In genomic region chr13:40590112-40590862, GRCh38 we compare ENCODE assay signal across 10 cellular contexts.
A peak's percentile ranks its signal among the peaks of the same experiment; 100 is the strongest.
DNase-seq lines count a peak whose midpoint lies in the region; ATAC-seq, FAIRE-seq and TF ChIP-seq lines count a peak whose summit lies in the region.
"Had no signal": no experiment of that assay in that cellular context is flagged by ENCODE, and none has a peak within 500 bp of the region (broad histone marks: within the 10 kb centered on the region; RNA-seq: fewer than 3 reads in every experiment).

No MANE protein-coding gene starts in this region.

- no peaks in the 10 kb centered on the region for H3K9me3 ChIP-seq in keratinocyte (ENCODE audit: control insufficient read depth, low read depth, low read length)

- TF ChIP-seq CTCF in keratinocyte (optimal IDR thresholded peaks at IDR 0.05 in 1 of 3, IDR thresholded peaks at IDR 0.05 in 1 of 3, conservative IDR thresholded peaks at IDR 0.05 in 1 of 3; ENCODE audit: extremely low read depth in 1 of 3, insufficient read depth in 2 of 3, low read length in 3 of 3): no peak

- H3K36me3 ChIP-seq in keratinocyte (ENCODE audit: control insufficient read depth in 2 of 2, extremely low read depth in 1 of 2, insufficient read depth in 2 of 2, low read length in 2 of 2): no peaks in the 10 kb centered on the region

- no peak for FAIRE-seq in keratinocyte (lab: Jason Lieb, UNC)

- dilution Hi-C loops in keratinocyte (cut with MboI; ENCODE audit: extremely low pct_ligation_motif_present, low sequenced_read_pairs): no loop called here

- H3K9me3 Mint-ChIP-seq in activated CD4-positive, alpha-beta T cell treated with anti-CD3 and anti-CD28 coated beads, Interleukin-2, amount 10 ng/mL, durations not matched to agents 7 days and 5 days: no peaks in the 10 kb centered on the region
- H3K9me3 Mint-ChIP-seq in activated CD4-positive, alpha-beta memory T cell treated with anti-CD3 and anti-CD28 coated beads for 36 hours: no peaks in the 10 kb centered on the region
- H3K9me3 Mint-ChIP-seq in stimulated activated naive CD8-positive, alpha-beta T cell treated with anti-CD3 and anti-CD28 coated beads, Interleukin-15, amount 100 ng/mL, for 72 hours: no peaks in the 10 kb centered on the region

- no peak overlapping the region for H3K9ac ChIP-seq in keratinocyte (ENCODE audit: control insufficient read depth, extremely low read depth, insufficient read depth, low read length)
- H3K9ac ChIP-seq: parathyroid adenoma had no signal

- H2AFZ ChIP-seq in keratinocyte (ENCODE audit: control insufficient read depth, low read length): no peak overlapping the region
- H2AFZ ChIP-seq: parathyroid adenoma had no signal

- peaks cover 79% of the 10 kb centered on the region for H3K4me1 Mint-ChIP-seq in activated CD4-positive, alpha-beta T cell treated with anti-CD3 and anti-CD28 coated beads, Interleukin-2, amount 10 ng/mL, durations not matched to agents 7 days and 5 days
- H3K4me1 Mint-ChIP-seq in activated CD4-positive, alpha-beta memory T cell treated with anti-CD3 and anti-CD28 coated beads for 36 hours (ENCODE audit: low read depth): peaks cover 89% of the 10 kb centered on the region
- peaks cover 97% of the 10 kb centered on the region for H3K4me1 Mint-ChIP-seq in stimulated activated naive CD8-positive, alpha-beta T cell treated with anti-CD3 and anti-CD28 coated beads, Interleukin-15, amount 100 ng/mL, for 72 hours

- CTCF ChIA-PET in activated CD4-positive, alpha-beta T cell treated with anti-CD3 and anti-CD28 coated beads, Interleukin-2, amount 10 ng/mL, durations not matched to agents 7 days and 5 days (lab: Charles Lee): interaction anchor here (1.2 kb wide), 1 partner anchor 10 kb away, joined by 5 read pairs; no protein-coding TSS in a partner anchor
- CTCF ChIA-PET in activated CD4-positive, alpha-beta memory T cell treated with anti-CD3 and anti-CD28 coated beads for 36 hours (lab: Charles Lee): interaction anchor here (0.6 kb wide), 1 partner anchor 608 kb away, joined by 5 read pairs; no protein-coding TSS in a partner anchor

- H3K36me3 Mint-ChIP-seq in activated CD4-positive, alpha-beta T cell treated with anti-CD3 and anti-CD28 coated beads, Interleukin-2, amount 10 ng/mL, durations not matched to agents 7 days and 5 days (ENCODE audit: low read depth): peaks cover 19% of the 10 kb centered on the region
- peaks cover under 1% of the 10 kb centered on the region for H3K36me3 Mint-ChIP-seq in activated CD4-positive, alpha-beta memory T cell treated with anti-CD3 and anti-CD28 coated beads for 36 hours

- POLR2A ChIA-PET in activated CD4-positive, alpha-beta T cell treated with anti-CD3 and anti-CD28 coated beads, Interleukin-2, amount 10 ng/mL, durations not matched to agents 7 days and 5 days (lab: Charles Lee): no interaction called here
- POLR2A ChIA-PET in activated CD4-positive, alpha-beta memory T cell treated with anti-CD3 and anti-CD28 coated beads for 36 hours (lab: Charles Lee): interaction anchor here (1.0 kb wide), 1 partner anchor 75 kb away, joined by 3 read pairs; no protein-coding TSS in a partner anchor

- no peak overlapping the region for H3K4me3 ChIP-seq in keratinocyte (ENCODE audit: control insufficient read depth in 2 of 3, extremely low read depth in 1 of 3, insufficient read depth in 2 of 3, low read depth in 1 of 3, low read length in 3 of 3)

- DNase-seq in activated CD4-positive, alpha-beta T cell treated with anti-CD3 and anti-CD28 coated beads, Interleukin-2, amount 10 ng/mL, durations not matched to agents 7 days and 5 days: no peak
- DNase-seq in activated CD4-positive, alpha-beta T cell treated with anti-CD3 and anti-CD28 coated beads, Interleukin-2, amount 50 U/mL, for 1 hour: no peak
- DNase-seq in activated CD4-positive, alpha-beta memory T cell treated with anti-CD3 and anti-CD28 coated beads for 36 hours: no peak
- no peak for DNase-seq in keratinocyte (ENCODE audit: low read depth, low spot score)
- no peak for DNase-seq in stimulated activated naive CD8-positive, alpha-beta T cell treated with anti-CD3 and anti-CD28 coated beads, Interleukin-15, amount 100 ng/mL, for 72 hours
- no peak for DNase-seq in stimulated activated CD4-positive, alpha-beta T cell treated with anti-CD3 and anti-CD28 coated beads, Interleukin-1b, Interleukin-23, amount 100 ng/mL, for 48 hours
- no peak for DNase-seq in GF-D8 (lab: John Stamatoyannopoulos, UW)

- peaks cover 43% of the 10 kb centered on the region for H3K4me1 ChIP-seq in keratinocyte (ENCODE audit: control insufficient read depth, extremely low read depth, insufficient read depth, low read length)
- H3K4me1 ChIP-seq: parathyroid adenoma had no signal

- H3K4me3 Mint-ChIP-seq in activated CD4-positive, alpha-beta T cell treated with anti-CD3 and anti-CD28 coated beads, Interleukin-2, amount 10 ng/mL, durations not matched to agents 7 days and 5 days: no peak overlapping the region
- peak overlapping the region; percentile 20 for H3K4me3 Mint-ChIP-seq in activated CD4-positive, alpha-beta memory T cell treated with anti-CD3 and anti-CD28 coated beads for 36 hours
- H3K4me3 Mint-ChIP-seq in stimulated activated naive CD8-positive, alpha-beta T cell treated with anti-CD3 and anti-CD28 coated beads, Interleukin-15, amount 100 ng/mL, for 72 hours: peak overlapping the region; percentile 60 to 64

- intact Hi-C loops in activated CD4-positive, alpha-beta memory T cell treated with anti-CD3 and anti-CD28 coated beads for 36 hours (cut with micrococcal nuclease): no loop called here

- no peaks in the 10 kb centered on the region for H3K27me3 Mint-ChIP-seq in activated CD4-positive, alpha-beta T cell treated with anti-CD3 and anti-CD28 coated beads, Interleukin-2, amount 10 ng/mL, durations not matched to agents 7 days and 5 days
- H3K27me3 Mint-ChIP-seq in activated CD4-positive, alpha-beta memory T cell treated with anti-CD3 and anti-CD28 coated beads for 36 hours: no peaks in the 10 kb centered on the region
- no peaks in the 10 kb centered on the region for H3K27me3 Mint-ChIP-seq in stimulated activated naive CD8-positive, alpha-beta T cell treated with anti-CD3 and anti-CD28 coated beads, Interleukin-15, amount 100 ng/mL, for 72 hours

- H3K27ac Mint-ChIP-seq in activated CD4-positive, alpha-beta T cell treated with anti-CD3 and anti-CD28 coated beads, Interleukin-2, amount 10 ng/mL, durations not matched to agents 7 days and 5 days: peak overlapping the region; percentile 85
- peak overlapping the region; percentile 64 for H3K27ac Mint-ChIP-seq in activated CD4-positive, alpha-beta memory T cell treated with anti-CD3 and anti-CD28 coated beads for 36 hours
- peak overlapping the region; percentile 55 to 58 for H3K27ac Mint-ChIP-seq in stimulated activated naive CD8-positive, alpha-beta T cell treated with anti-CD3 and anti-CD28 coated beads, Interleukin-15, amount 100 ng/mL, for 72 hours

- H3K9me1 ChIP-seq in keratinocyte (ENCODE audit: control insufficient read depth, extremely low read depth, insufficient read depth, low read length): peaks cover 4% of the 10 kb centered on the region

- H4K20me1 ChIP-seq in keratinocyte (ENCODE audit: control insufficient read depth, extremely low read depth, insufficient read depth, low read length): no peaks in the 10 kb centered on the region

- peak overlapping the region; percentile 70 for H3K4me2 ChIP-seq in keratinocyte (ENCODE audit: control insufficient read depth, extremely low read depth, insufficient read depth, low read depth, low read length)

- H3K79me2 ChIP-seq in keratinocyte (ENCODE audit: control insufficient read depth, insufficient read depth, low read length): peaks cover 23% of the 10 kb centered on the region
- H3K79me2 ChIP-seq: parathyroid adenoma had no signal

- H3K27ac ChIP-seq in keratinocyte (ENCODE audit: control insufficient read depth, insufficient read depth, low read length): peak overlapping the region; percentile 39
- H3K27ac ChIP-seq: VCaP had no signal

- no peak for ATAC-seq in stimulated activated naive CD8-positive, alpha-beta T cell treated with anti-CD3 and anti-CD28 coated beads, Interleukin-15, amount 100 ng/mL, for 72 hours
- ATAC-seq in HG02938 (IDR thresholded peaks at IDR 0.05; ENCODE audit: unreplicated experiment): no peak

- no peaks in the 10 kb centered on the region for H3K27me3 ChIP-seq in keratinocyte (ENCODE audit: control insufficient read depth, extremely low read depth, insufficient read depth, low read length)
